Comparison of ENCODE assay signal across 19 cellular contexts in the genomic region with DNA sequence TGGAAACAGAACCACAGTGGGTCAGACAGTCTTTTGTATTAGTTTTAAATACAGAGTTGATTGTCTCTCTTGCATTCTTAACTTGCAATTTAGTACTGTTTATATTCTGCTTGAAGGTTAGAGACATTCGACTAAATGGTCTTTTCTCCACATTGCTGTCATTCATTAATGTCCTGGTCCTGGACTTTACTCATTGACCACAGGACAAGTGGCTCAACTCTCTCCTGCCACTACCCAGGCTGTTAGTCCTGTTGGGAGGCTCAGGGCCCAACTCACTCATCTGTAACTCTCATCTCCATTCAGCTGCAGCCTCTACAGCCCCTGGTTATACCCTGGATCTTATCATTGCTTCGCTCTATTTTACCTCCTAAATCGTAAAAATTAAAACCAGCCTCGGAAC.
DNase-seq lines count a peak whose midpoint lies in the region; ATAC-seq and TF ChIP-seq lines count a peak whose summit lies in the region.
"Had no signal": no experiment of that assay in that cellular context is flagged by ENCODE, and none has a peak within 500 bp of the region (broad histone marks: within the 10 kb centered on the region; RNA-seq: fewer than 3 reads in every experiment).

No MANE protein-coding gene starts in this region.

- WGBS in psoas muscle, 3 donors = 95 to 98% (median 96%) methylated on average over 4 of the region's 4 CpGs
- WGBS in aorta, 2 donors = 89 to 92% methylated on average over 4 of the region's 4 CpGs

- no peaks in the 10 kb centered on the region for H4K20me1 ChIP-seq in OCI-LY7 (ENCODE audit: insufficient read depth, low read length)

- H3K4me1 ChIP-seq in OCI-LY7 (ENCODE audit: insufficient read depth, low read length, poor library complexity, severe bottlenecking) (peaks cover 77% of the 10 kb centered on the region), psoas muscle (peaks cover 50% of the 10 kb centered on the region), aorta (ENCODE audit: control insufficient read depth in 1 of 2, insufficient read depth in 2 of 2, low read length in 2 of 2) (peaks cover 4 to 12% of the 10 kb centered on the region in 2 donors)

- ATAC-seq in psoas muscle (no peak), aorta (ENCODE audit: low FRiP score) (no peak), HG02759 (IDR thresholded peaks at IDR 0.05; ENCODE audit: unreplicated experiment) (no peak), GM18858 (IDR thresholded peaks at IDR 0.05; ENCODE audit: unreplicated experiment) (no peak)
- ATAC-seq: HCT116, Panc1 had no signal

- no peaks in the 10 kb centered on the region for H3K79me2 ChIP-seq in OCI-LY7 (ENCODE audit: insufficient read depth, low read depth, low read length)

- peak overlapping the region; percentile 73 for H3K4me2 ChIP-seq in OCI-LY7 (ENCODE audit: low read length)
- H3K4me2 ChIP-seq: KMS-11 had no signal

- intact Hi-C loops in OCI-LY7 (cut with micrococcal nuclease; ENCODE audit: unreplicated experiment) (loop anchor here (5.0 kb wide), 4 partner anchors 171 to 839 kb away; no protein-coding TSS in a partner anchor), psoas muscle (cut with DNase I) (loop anchor here in 1 of 2 donors (5.0 to 10.0 kb wide), 3 partner anchors 309 to 837 kb away; partner anchors contain the start of gene BCL6), aorta (cut with DNase I) (loop anchor here in 1 of 2 donors (10.0 kb wide), 3 partner anchors 147 to 837 kb away; partner anchors contain the start of gene BCL6)

- BruUV-seq in OCI-LY7 (replicated peaks; lab: Mats Ljungman, UMichigan) = TSS peak; percentile 95

- H3K36me3 ChIP-seq in OCI-LY7 (ENCODE audit: insufficient read depth, low read length) (no peaks in the 10 kb centered on the region), psoas muscle (ENCODE audit: insufficient read depth in 1 of 2, low read depth in 1 of 2) (no peaks in the 10 kb centered on the region), aorta (ENCODE audit: control insufficient read depth in 1 of 2, insufficient read depth in 2 of 2, low read length in 1 of 2) (no peaks in the 10 kb centered on the region), H7 (replicated peaks; ENCODE audit: control insufficient read depth, insufficient read depth, low read length) (no peaks in the 10 kb centered on the region)

- no peaks in the 10 kb centered on the region for H3K9me3 ChIP-seq in OCI-LY7 (ENCODE audit: low read length)
- H3K9me3 ChIP-seq in psoas muscle = no peaks in the 10 kb centered on the region
- no peaks in the 10 kb centered on the region for H3K9me3 ChIP-seq in aorta (ENCODE audit: control insufficient read depth, low read length)

- peak overlapping the region; percentile 84 for H3K27ac ChIP-seq in OCI-LY7 (ENCODE audit: low read depth, low read length, poor library complexity, severe bottlenecking)
- peak overlapping the region; percentile 19 for H3K27ac ChIP-seq in psoas muscle
- H3K27ac ChIP-seq in aorta (ENCODE audit: low read depth in 1 of 2, low read length in 2 of 2) = peak overlapping the region; percentile 30 to 61
- H3K27ac ChIP-seq: GM23248, KMS-11 had no signal

- no peak overlapping the region; the same call in 1 of the 2 replicates for H2AFZ ChIP-seq in OCI-LY7 (ENCODE audit: low read length)
- H2AFZ ChIP-seq: GM23248 had no signal

- H3K4me3 ChIP-seq in OCI-LY7 (ENCODE audit: low read depth, low read length, poor library complexity, severe bottlenecking) (peak overlapping the region; percentile 54), psoas muscle (no peak overlapping the region), aorta (ENCODE audit: low read length in 2 of 2) (no peak overlapping the region), H7 (ENCODE audit: insufficient read depth, low read depth, low read length) (no peak overlapping the region)
- H3K4me3 ChIP-seq: GM23248 had no signal

- H3K27me3 ChIP-seq in psoas muscle (ENCODE audit: insufficient read depth in 3 of 3, low read length in 2 of 3) = no peaks in the 10 kb centered on the region
- no peaks in the 10 kb centered on the region for H3K27me3 ChIP-seq in aorta (ENCODE audit: control insufficient read depth in 1 of 2, insufficient read depth in 2 of 2, low read length in 1 of 2)
- no peaks in the 10 kb centered on the region for H3K27me3 ChIP-seq in H7 (ENCODE audit: control insufficient read depth, insufficient read depth, low read length)

- TF ChIP-seq CTCF in OCI-LY7 (conservative IDR thresholded peaks at IDR 0.05; ENCODE audit: low read length) (no peak), psoas muscle (IDR thresholded peaks at IDR 0.05) (no peak)

- POLR2A ChIA-PET in OCI-LY7 (lab: Charles Lee) = interaction anchor here (1.3 kb wide), 1 partner anchor 13 kb away, joined by 3 read pairs; no protein-coding TSS in a partner anchor

- no peaks in the 10 kb centered on the region for H3K9me2 ChIP-seq in OCI-LY7 (ENCODE audit: insufficient read depth, low read length)

- CTCF ChIA-PET in OCI-LY7 (lab: Charles Lee; ENCODE audit: unreplicated experiment) = no interaction called here

- peak; percentile 17 for DNase-seq in OCI-LY7 (ENCODE audit: low spot score)
- DNase-seq in kidney tubule cell (ENCODE audit: low spot score) = peak; percentile 39
- DNase-seq in psoas muscle = no peak
- no peak for DNase-seq in aorta
- DNase-seq in H7 = no peak
- no peak for DNase-seq in amniotic stem cell (lab: John Stamatoyannopoulos, UW)
- DNase-seq: GF-D8, GM23248, NCI-H1417 treated with DMSO at 0.1 percent for 48 hours, NCI-H187 treated with DMSO at 0.1 percent for 48 hours, NCI-H2227 treated with DMSO at 0.1 percent for 48 hours, NCI-H524, NCI-H82, SW 1271 had no signal

Comparison
In these comparisons a context has a peak if more than half of its experiments do, and no peak if none do; other contexts are left out.
1. DNase-seq: peak in OCI-LY7 (single experiment) and kidney tubule cell (single experiment); none in psoas muscle (0 of 2), aorta (0 of 2), H7 (single experiment) and amniotic stem cell (single experiment).
2. H3K27ac ChIP-seq: peak in every context shown above with its lines; median percentile 84 in OCI-LY7; 46 in aorta; 19 in psoas muscle.